Comparison of ENCODE assay signal across 3 cellular contexts in the genomic region with DNA sequence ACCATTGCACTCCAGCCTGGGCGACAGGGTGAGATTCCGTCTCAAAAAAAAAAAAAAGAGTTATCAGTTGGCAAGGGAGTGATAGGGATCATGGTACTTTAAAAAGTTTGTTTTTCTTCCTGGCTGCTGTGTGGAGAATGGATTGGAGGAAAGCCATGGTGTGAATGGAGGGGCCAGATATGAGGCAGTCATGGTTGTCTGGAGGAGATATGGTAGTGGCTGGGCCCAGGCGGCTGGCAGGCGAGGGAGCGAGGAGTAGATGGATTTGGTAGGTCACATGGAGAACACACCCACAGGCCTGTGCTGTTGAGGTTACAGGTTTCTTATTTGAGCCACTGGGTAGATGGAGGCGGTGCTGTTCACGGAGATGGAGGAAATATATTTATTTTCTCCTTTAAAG. TPM values are rescaled to one million over a fixed set of nuclear protein-coding genes. Genes with fewer than 3 reads are reported as not detected.
"Had no signal": no experiment of that assay in that cellular context is flagged by ENCODE, and none has a peak within 500 bp of the region (broad histone marks: within the 10 kb centered on the region; RNA-seq: fewer than 3 reads in every experiment).

No MANE protein-coding gene starts in this region.

RNA-seq across cellular contexts. Expression of a gene that starts 35.5 kb away (rescaled TPM):
- total RNA-seq: activated CD8-positive, alpha-beta memory T cell treated with anti-CD3 and anti-CD28 coated beads for 36 hours; activated naive CD4-positive, alpha-beta T cell treated with anti-CD3 and anti-CD28 coated beads for 36 hours; SK-MEL-5 had no signal
